Comparison of ENCODE assay signal across 31 cellular contexts in the genomic region with DNA sequence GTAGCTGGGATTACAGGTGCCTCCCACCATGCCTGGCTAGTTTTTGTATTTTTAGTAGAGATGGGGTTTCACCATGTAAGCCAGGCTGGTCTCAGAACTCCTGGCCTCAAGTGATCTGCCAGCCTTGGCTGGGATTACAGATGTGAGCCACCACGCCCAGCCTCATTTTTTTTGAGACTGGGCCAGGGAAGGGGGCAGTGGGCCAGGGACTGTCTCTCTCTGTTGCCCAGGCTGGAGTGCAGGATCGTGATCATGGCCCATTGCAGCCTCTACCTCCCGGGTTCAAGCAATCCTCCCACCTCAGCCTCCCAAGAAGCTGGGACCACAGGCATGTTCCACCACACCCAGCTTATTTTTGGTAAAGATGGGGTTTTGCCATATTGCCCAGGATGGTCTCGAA. TPM values are rescaled to one million over a fixed set of nuclear protein-coding genes. Genes with fewer than 3 reads are reported as not detected.
DNase-seq lines count a peak whose midpoint lies in the region; ATAC-seq, FAIRE-seq and TF ChIP-seq lines count a peak whose summit lies in the region.
"Had no signal": no experiment of that assay in that cellular context is flagged by ENCODE, and none has a peak within 500 bp of the region (broad histone marks: within the 10 kb centered on the region; RNA-seq: fewer than 3 reads in every experiment).

No MANE protein-coding gene starts in this region.

- H3K9ac ChIP-seq in KMS-11, result no peak overlapping the region
- H3K9ac ChIP-seq in K562 (ENCODE audit: insufficient read depth in 1 of 2, low read depth in 2 of 2, low read length in 2 of 2), result no peak overlapping the region
- H3K9ac ChIP-seq: SK-N-SH had no signal

- H3K9me3 ChIP-seq in K562 (replicated peaks; ENCODE audit: control insufficient read depth, insufficient read depth, low read depth, low read length), result no peaks in the 10 kb centered on the region
- H3K9me3 ChIP-seq: body of pancreas, esophagus squamous epithelium, heart left ventricle, prostate gland, SK-N-SH had no signal

- H4K20me1 ChIP-seq in GM23338 (replicated peaks; ENCODE audit: insufficient read depth) (peaks cover 14% of the 10 kb centered on the region), KMS-11 (ENCODE audit: insufficient read depth) (peaks cover 3% of the 10 kb centered on the region; the same call in 1 of the 2 replicates), K562 (replicated peaks; ENCODE audit: control insufficient read depth, insufficient read depth, low read length) (peaks cover 15% of the 10 kb centered on the region)

- peak overlapping the region; percentile 69; the same call in 1 of the 2 replicates for H3K27ac ChIP-seq in GM23338 (ENCODE audit: low read depth)
- peak overlapping the region; percentile 33; the same call in 1 of the 2 replicates for H3K27ac ChIP-seq in KMS-11
- no peak overlapping the region for H3K27ac ChIP-seq in K562 (ENCODE audit: extremely low read depth, low read depth, low read length)
- H3K27ac ChIP-seq: body of pancreas, esophagus squamous epithelium, foreskin keratinocyte, heart left ventricle, prostate gland had no signal

- FAIRE-seq in K562 (lab: Jason Lieb, UNC), result no peak
- FAIRE-seq: kidney, TTC549 had no signal

- TF ChIP-seq RAD21 in K562 (CRISPR knock-in tag; conservative IDR thresholded peaks at IDR 0.05 in 1 of 2, IDR thresholded peaks at IDR 0.05 in 1 of 2), result no peak

- H3K9me1 ChIP-seq in K562 (ENCODE audit: control insufficient read depth, insufficient read depth, low read length), result no peaks in the 10 kb centered on the region

- no peaks in the 10 kb centered on the region for H3K9me2 ChIP-seq in GM23338 (ENCODE audit: insufficient read depth)
- H3K9me2 ChIP-seq: SK-N-SH had no signal

- H3K36me3 ChIP-seq in GM23338 (ENCODE audit: insufficient read depth) (peaks cover 34% of the 10 kb centered on the region), KMS-11 (ENCODE audit: insufficient read depth) (peaks cover 16% of the 10 kb centered on the region), K562 (ENCODE audit: control insufficient read depth, insufficient read depth, low read length) (peaks cover 43% of the 10 kb centered on the region)

- DNase-seq in GM23338 (ENCODE audit: low spot score) (no peak), K562 (ENCODE audit: extremely low read depth in 1 of 4, low spot score in 3 of 4) (no peak), osteocyte (ENCODE audit: extremely low spot score, unreplicated experiment) (no peak), T-helper 9 cell (no peak)
- DNase-seq in activated CD8-positive, alpha-beta memory T cell treated with anti-CD3 and anti-CD28 coated beads for 24 hours, result no peak
- no peak for DNase-seq in activated CD8-positive, alpha-beta memory T cell treated with anti-CD3 and anti-CD28 coated beads, Interleukin-2, amount 10 ng/mL, durations not matched to agents 7 days and 5 days
- DNase-seq: activated CD4-positive, alpha-beta T cell treated with anti-CD3 and anti-CD28 coated beads, Interleukin-2, amount 50 U/mL, for 4 hours; activated naive CD4-positive, alpha-beta T cell treated with anti-CD3 and anti-CD28 coated beads for 36 hours; body of pancreas; C1 segment of cervical spinal cord; cerebellar nuclear complex; COR-L47; esophagus squamous epithelium; heart left ventricle; KBM-7; kidney; naive thymus-derived CD4-positive, alpha-beta T cell; NCI-H2081 treated with DMSO at 0.1 percent for 48 hours; NCI-H345; NCI-H748 treated with DMSO at 0.1 percent for 48 hours; SK-N-SH; stimulated activated CD4-positive, alpha-beta T cell treated with anti-CD3 and anti-CD28 coated beads, Interleukin-15, amount 100 ng/mL, for 24 hours; substantia nigra had no signal

- H2AFZ ChIP-seq in GM23338 (no peak overlapping the region), KMS-11 (ENCODE audit: low read depth) (no peak overlapping the region), K562 (ENCODE audit: low read depth, low read length) (no peak overlapping the region)
- H2AFZ ChIP-seq: GM23248 had no signal

- H3F3A ChIP-seq in GM23338 (replicated peaks; ENCODE audit: low read depth), result peaks cover 30% of the 10 kb centered on the region

- WGBS in K562 (ENCODE audit: insufficient coverage, low coverage, missing lambda C conversion rate), result 55% methylated on average over 4 of the region's 4 CpGs

- CTCF ChIA-PET in K562 (lab: Yijun Ruan, JAX; ENCODE audit: low intra/inter-chr PET ratio), result no interaction called here
- CTCF ChIA-PET in activated CD8-positive, alpha-beta memory T cell treated with anti-CD3 and anti-CD28 coated beads, Interleukin-2, amount 10 ng/mL, durations not matched to agents 7 days and 5 days (lab: Charles Lee), result interaction anchor here (0.6 to 1.2 kb wide), 3 partner anchors 9 to 38 kb away, joined by 3 to 4 read pairs (median 3); no protein-coding TSS in a partner anchor

- no peak; the same call in 1 of the 2 replicates for TF ChIP-seq POLR2A in K562 (conservative IDR thresholded peaks at IDR 0.05)

- POLR2A ChIA-PET in K562 (lab: Yijun Ruan, JAX), result interaction anchor here (0.6 to 5.5 kb wide), 10 partner anchors 8 to 87 kb away, joined by 3 to 31 read pairs (median 4); a partner anchor contains a TSS

- H3K36me3 Mint-ChIP-seq in GM23338 (ENCODE audit: low read depth) (peaks cover 45% of the 10 kb centered on the region), osteocyte (ENCODE audit: unreplicated experiment) (peaks cover 26% of the 10 kb centered on the region)
- peaks cover 27% of the 10 kb centered on the region for H3K36me3 Mint-ChIP-seq in activated CD8-positive, alpha-beta memory T cell treated with anti-CD3 and anti-CD28 coated beads, Interleukin-2, amount 10 ng/mL, durations not matched to agents 7 days and 5 days

- intact Hi-C loops in K562 (cut with micrococcal nuclease), result no loop called here

- no peak for TF ChIP-seq CTCF in GM23338 (conservative IDR thresholded peaks at IDR 0.05; ENCODE audit: low read depth in 2 of 2)
- TF ChIP-seq CTCF in KMS-11 (conservative IDR thresholded peaks at IDR 0.05; ENCODE audit: low read depth, low read length), result no peak
- TF ChIP-seq CTCF in K562 (IDR thresholded peaks at IDR 0.05 in 2 of 3, conservative IDR thresholded peaks at IDR 0.05 in 1 of 3; ENCODE audit: insufficient read depth in 2 of 3, low read depth in 1 of 3, low read length in 3 of 3), result no peak
- no peak for TF ChIP-seq CTCF in osteocyte (IDR thresholded peaks at IDR 0.05)

- no TSS peak for BruUV-seq in K562 (replicated peaks; lab: Mats Ljungman, UMichigan)

- no peak overlapping the region for H3K4me3 Mint-ChIP-seq in GM23338
- no peak overlapping the region for H3K4me3 Mint-ChIP-seq in osteocyte (ENCODE audit: unreplicated experiment)
- no peak overlapping the region for H3K4me3 Mint-ChIP-seq in activated CD8-positive, alpha-beta memory T cell treated with anti-CD3 and anti-CD28 coated beads, Interleukin-2, amount 10 ng/mL, durations not matched to agents 7 days and 5 days
- H3K4me3 Mint-ChIP-seq: activated naive CD4-positive, alpha-beta T cell treated with anti-CD3 and anti-CD28 coated beads for 36 hours; naive thymus-derived CD4-positive, alpha-beta T cell; stimulated activated effector memory CD8-positive, alpha-beta T cell treated with anti-CD3 and anti-CD28 coated beads, Interleukin-12 subunit alpha, Interleukin-12 subunit beta, amount 100 ng/mL, for 72 hours; type B pancreatic cell had no signal

- no peaks in the 10 kb centered on the region for H3K27me3 Mint-ChIP-seq in GM23338 (ENCODE audit: insufficient read depth, low read depth, poor library complexity)
- no peaks in the 10 kb centered on the region for H3K27me3 Mint-ChIP-seq in osteocyte (ENCODE audit: unreplicated experiment)
- H3K27me3 Mint-ChIP-seq in activated CD8-positive, alpha-beta memory T cell treated with anti-CD3 and anti-CD28 coated beads, Interleukin-2, amount 10 ng/mL, durations not matched to agents 7 days and 5 days, result no peaks in the 10 kb centered on the region
- H3K27me3 Mint-ChIP-seq: naive thymus-derived CD4-positive, alpha-beta T cell; type B pancreatic cell had no signal

- H3K27ac Mint-ChIP-seq in GM23338 (no peak overlapping the region), osteocyte (ENCODE audit: unreplicated experiment) (peak overlapping the region; percentile 89)
- no peak overlapping the region for H3K27ac Mint-ChIP-seq in activated CD8-positive, alpha-beta memory T cell treated with anti-CD3 and anti-CD28 coated beads, Interleukin-2, amount 10 ng/mL, durations not matched to agents 7 days and 5 days
- H3K27ac Mint-ChIP-seq: stimulated activated effector memory CD8-positive, alpha-beta T cell treated with anti-CD3 and anti-CD28 coated beads, Interleukin-12 subunit alpha, Interleukin-12 subunit beta, amount 100 ng/mL, for 72 hours had no signal

- peak; percentile 21 for ATAC-seq in GM23338
- ATAC-seq in K562, result no peak
- no peak for ATAC-seq in activated CD8-positive, alpha-beta memory T cell treated with anti-CD3 and anti-CD28 coated beads, Interleukin-2, amount 10 ng/mL, durations not matched to agents 7 days and 5 days
- ATAC-seq: activated CD4-positive, CD25-positive, alpha-beta regulatory T cell treated with anti-CD3 and anti-CD28 coated beads, Interleukin-2, amount 50 U/mL, for 24 hours; body of pancreas; foreskin keratinocyte; naive thymus-derived CD4-positive, alpha-beta T cell; stimulated activated effector memory CD8-positive, alpha-beta T cell treated with anti-CD3 and anti-CD28 coated beads, Interleukin-12 subunit alpha, Interleukin-12 subunit beta, amount 100 ng/mL, for 72 hours had no signal

- no peak for TF ChIP-seq EP300 in K562 (IDR thresholded peaks at IDR 0.05; ENCODE audit: low read length)

- H3K4me1 Mint-ChIP-seq in GM23338, result peaks cover 10% of the 10 kb centered on the region; the same call in 2 of the 3 replicates
- peaks cover 41% of the 10 kb centered on the region for H3K4me1 Mint-ChIP-seq in osteocyte (ENCODE audit: unreplicated experiment)
- H3K4me1 Mint-ChIP-seq in activated CD8-positive, alpha-beta memory T cell treated with anti-CD3 and anti-CD28 coated beads, Interleukin-2, amount 10 ng/mL, durations not matched to agents 7 days and 5 days, result no peaks in the 10 kb centered on the region
- H3K4me1 Mint-ChIP-seq: stimulated activated effector memory CD8-positive, alpha-beta T cell treated with anti-CD3 and anti-CD28 coated beads, Interleukin-12 subunit alpha, Interleukin-12 subunit beta, amount 100 ng/mL, for 72 hours had no signal

- H3K4me3 ChIP-seq in GM23338 (no peak overlapping the region), KMS-11 (IDR thresholded peaks at IDR 0.05; ENCODE audit: insufficient read depth, low read depth, low read length) (no peak overlapping the region), K562 (no peak overlapping the region)
- H3K4me3 ChIP-seq: body of pancreas, esophagus squamous epithelium, GM23248, heart left ventricle, prostate gland had no signal

- no peaks in the 10 kb centered on the region for H3K9me3 Mint-ChIP-seq in GM23338
- H3K9me3 Mint-ChIP-seq in osteocyte (ENCODE audit: unreplicated experiment), result peaks cover 3% of the 10 kb centered on the region
- H3K9me3 Mint-ChIP-seq in activated CD8-positive, alpha-beta memory T cell treated with anti-CD3 and anti-CD28 coated beads, Interleukin-2, amount 10 ng/mL, durations not matched to agents 7 days and 5 days (ENCODE audit: low read depth), result no peaks in the 10 kb centered on the region
- H3K9me3 Mint-ChIP-seq: activated naive CD4-positive, alpha-beta T cell treated with anti-CD3 and anti-CD28 coated beads for 36 hours; naive thymus-derived CD4-positive, alpha-beta T cell; stimulated activated effector memory CD8-positive, alpha-beta T cell treated with anti-CD3 and anti-CD28 coated beads, Interleukin-12 subunit alpha, Interleukin-12 subunit beta, amount 100 ng/mL, for 72 hours; type B pancreatic cell had no signal

- H3K27me3 ChIP-seq in GM23338 (ENCODE audit: insufficient read depth), result no peaks in the 10 kb centered on the region
- no peaks in the 10 kb centered on the region for H3K27me3 ChIP-seq in KMS-11 (ENCODE audit: insufficient read depth, low read depth)
- no peaks in the 10 kb centered on the region for H3K27me3 ChIP-seq in K562 (ENCODE audit: control insufficient read depth in 2 of 2, insufficient read depth in 2 of 2, low read length in 2 of 2)
- H3K27me3 ChIP-seq: body of pancreas, esophagus squamous epithelium, foreskin keratinocyte, heart left ventricle had no signal

- in situ Hi-C loops in K562 (cut with MboI), result no loop called here

- H3K4me1 ChIP-seq in GM23338 (ENCODE audit: insufficient read depth), result no peaks in the 10 kb centered on the region
- peaks cover 44% of the 10 kb centered on the region for H3K4me1 ChIP-seq in KMS-11 (ENCODE audit: low read depth, poor library complexity, severe bottlenecking)
- peaks cover 0 to 6% of the 10 kb centered on the region in 2 experiments; a peak in 2 of 5 replicates for H3K4me1 ChIP-seq in K562 (replicated peaks in 1 of 2; ENCODE audit: control insufficient read depth in 2 of 2, insufficient read depth in 2 of 2, low read length in 2 of 2)
- H3K4me1 ChIP-seq: body of pancreas, prostate gland had no signal

- no peaks in the 10 kb centered on the region for H3K79me2 ChIP-seq in GM23338 (replicated peaks; ENCODE audit: insufficient read depth)
- H3K79me2 ChIP-seq in KMS-11 (ENCODE audit: insufficient read depth, low read depth), result no peaks in the 10 kb centered on the region; the same call in 1 of the 2 replicates
- H3K79me2 ChIP-seq in K562 (ENCODE audit: control insufficient read depth, insufficient read depth, low read length), result no peaks in the 10 kb centered on the region

- no peak overlapping the region for H3K4me2 ChIP-seq in GM23338
- peak overlapping the region; percentile 2; the same call in 1 of the 2 replicates for H3K4me2 ChIP-seq in KMS-11
- no peak overlapping the region for H3K4me2 ChIP-seq in K562 (ENCODE audit: insufficient read depth, low read length)

RNA-seq across cellular contexts. Expression of a gene that starts 16.0 kb away (rescaled TPM):
- total RNA-seq in GM23338 (2014; rRNA removed; shearing (Covaris generic)), result 298 and 349 TPM in 2 replicates
- 370 and 495 TPM in 2 replicates for polyA plus RNA-seq in GM23338 (2016; fragmentation: Nextera tagmentation; extraction: Ambion mirVana)
- total RNA-seq in K562 (2011; cell fraction: chromatin; rRNA removed; ENCODE audit: low replicate concordance), result 42.4 and 101 TPM in 2 replicates
- 21.6 and 23.8 TPM in 2 replicates for total RNA-seq in K562 (2011; cell fraction: nucleolus; rRNA removed)
- total RNA-seq in K562 (2011; cell fraction: nucleoplasm; rRNA removed), result 42.6 and 45.0 TPM in 2 replicates
- total RNA-seq in K562 (2014; rRNA removed), result 259 and 349 TPM in 2 replicates
- total RNA-seq in K562 (2014; rRNA removed; fragmentation: Illumina TruSeq; extraction: Trizol), result 418 and 492 TPM in 2 replicates
- 374 and 403 TPM in 2 replicates for total RNA-seq in K562 (2015; rRNA removed; fragmentation: Illumina TruSeq; extraction: Trizol)
- total RNA-seq in K562 (2021), result 254 and 259 TPM in 2 replicates
- polyA plus RNA-seq in K562 (2011; rRNA removed), result 169 and 299 TPM in 2 replicates
- 28.7 and 70.6 TPM in 2 replicates for polyA plus RNA-seq in K562 (2011; cell fraction: cytosol; rRNA removed)
- polyA plus RNA-seq in K562 (2011; cell fraction: nucleus; rRNA removed), result 9.9 and 15.9 TPM in 2 replicates
- 271 and 287 TPM in 2 replicates for polyA plus RNA-seq in K562 (2012)
- polyA plus RNA-seq in K562 (2014; fragmentation: Illumina TruSeq; extraction: Trizol), result 598 and 753 TPM in 2 replicates
- polyA plus RNA-seq in K562 (2014; fragmentation: Nextera tagmentation; extraction: Ambion mirVana), result 100 to 1,000 TPM; 373 to 662 TPM
- polyA plus RNA-seq in K562 (2014; rRNA removed), result 240 and 316 TPM in 2 replicates
- 215 and 235 TPM in 2 replicates for polyA minus RNA-seq in K562 (2011; rRNA and poly(A)+ RNA removed)
- polyA minus RNA-seq in K562 (2011; cell fraction: cytosol; rRNA and poly(A)+ RNA removed), result 129 and 176 TPM in 2 replicates
- polyA minus RNA-seq in K562 (2011; cell fraction: nucleus; rRNA and poly(A)+ RNA removed), result 19.4 and 36.3 TPM in 2 replicates
- total RNA-seq in osteocyte, result 122 and 128 TPM in 2 replicates
- total RNA-seq in activated CD8-positive, alpha-beta memory T cell treated with anti-CD3 and anti-CD28 coated beads, Interleukin-2, amount 10 ng/mL, durations not matched to agents 7 days and 5 days, result 100 to 1,000 TPM; 128 to 221 TPM

RNA-seq across cellular contexts. Expression of a gene that starts 38.3 kb away (rescaled TPM):
- 32.7 and 61.3 TPM in 2 replicates for total RNA-seq in GM23338 (2014; rRNA removed; shearing (Covaris generic))
- polyA plus RNA-seq in GM23338 (2016; fragmentation: Nextera tagmentation; extraction: Ambion mirVana), result 42.2 and 49.8 TPM in 2 replicates
- total RNA-seq in K562 (2011; cell fraction: chromatin; rRNA removed; ENCODE audit: low replicate concordance), result 92.3 and 244 TPM in 2 replicates
- total RNA-seq in K562 (2011; cell fraction: nucleolus; rRNA removed), result 39.2 and 47.5 TPM in 2 replicates
- 76.0 and 89.8 TPM in 2 replicates for total RNA-seq in K562 (2011; cell fraction: nucleoplasm; rRNA removed)
- total RNA-seq in K562 (2014; rRNA removed), result 19.8 and 21.7 TPM in 2 replicates
- 23.7 and 27.1 TPM in 2 replicates for total RNA-seq in K562 (2014; rRNA removed; fragmentation: Illumina TruSeq; extraction: Trizol)
- 26.4 and 28.2 TPM in 2 replicates for total RNA-seq in K562 (2015; rRNA removed; fragmentation: Illumina TruSeq; extraction: Trizol)
- total RNA-seq in K562 (2021), result 37.1 and 39.4 TPM in 2 replicates
- 30.7 and 31.3 TPM in 2 replicates for polyA plus RNA-seq in K562 (2011; rRNA removed)
- polyA plus RNA-seq in K562 (2011; cell fraction: cytosol; rRNA removed), result 12.1 and 24.5 TPM in 2 replicates
- 63.0 and 102 TPM in 2 replicates for polyA plus RNA-seq in K562 (2011; cell fraction: nucleus; rRNA removed)
- polyA plus RNA-seq in K562 (2012), result 26.6 and 30.4 TPM in 2 replicates
- polyA plus RNA-seq in K562 (2014; fragmentation: Illumina TruSeq; extraction: Trizol), result 40.0 and 49.1 TPM in 2 replicates
- 10 to 100 TPM; 22.5 to 23.1 TPM for polyA plus RNA-seq in K562 (2014; fragmentation: Nextera tagmentation; extraction: Ambion mirVana)
- polyA plus RNA-seq in K562 (2014; rRNA removed), result 26.0 and 35.8 TPM in 2 replicates
- 29.4 and 36.0 TPM in 2 replicates for polyA minus RNA-seq in K562 (2011; rRNA and poly(A)+ RNA removed)
- 13.3 and 17.7 TPM in 2 replicates for polyA minus RNA-seq in K562 (2011; cell fraction: cytosol; rRNA and poly(A)+ RNA removed)
- 19.3 and 44.3 TPM in 2 replicates for polyA minus RNA-seq in K562 (2011; cell fraction: nucleus; rRNA and poly(A)+ RNA removed)
- 69.6 and 79.6 TPM in 2 replicates for total RNA-seq in osteocyte
- total RNA-seq in activated CD8-positive, alpha-beta memory T cell treated with anti-CD3 and anti-CD28 coated beads, Interleukin-2, amount 10 ng/mL, durations not matched to agents 7 days and 5 days, result 10 to 100 TPM; 70.7 to 85.9 TPM
